ENCODE assay signal across 1 cellular context in the genomic region with DNA sequence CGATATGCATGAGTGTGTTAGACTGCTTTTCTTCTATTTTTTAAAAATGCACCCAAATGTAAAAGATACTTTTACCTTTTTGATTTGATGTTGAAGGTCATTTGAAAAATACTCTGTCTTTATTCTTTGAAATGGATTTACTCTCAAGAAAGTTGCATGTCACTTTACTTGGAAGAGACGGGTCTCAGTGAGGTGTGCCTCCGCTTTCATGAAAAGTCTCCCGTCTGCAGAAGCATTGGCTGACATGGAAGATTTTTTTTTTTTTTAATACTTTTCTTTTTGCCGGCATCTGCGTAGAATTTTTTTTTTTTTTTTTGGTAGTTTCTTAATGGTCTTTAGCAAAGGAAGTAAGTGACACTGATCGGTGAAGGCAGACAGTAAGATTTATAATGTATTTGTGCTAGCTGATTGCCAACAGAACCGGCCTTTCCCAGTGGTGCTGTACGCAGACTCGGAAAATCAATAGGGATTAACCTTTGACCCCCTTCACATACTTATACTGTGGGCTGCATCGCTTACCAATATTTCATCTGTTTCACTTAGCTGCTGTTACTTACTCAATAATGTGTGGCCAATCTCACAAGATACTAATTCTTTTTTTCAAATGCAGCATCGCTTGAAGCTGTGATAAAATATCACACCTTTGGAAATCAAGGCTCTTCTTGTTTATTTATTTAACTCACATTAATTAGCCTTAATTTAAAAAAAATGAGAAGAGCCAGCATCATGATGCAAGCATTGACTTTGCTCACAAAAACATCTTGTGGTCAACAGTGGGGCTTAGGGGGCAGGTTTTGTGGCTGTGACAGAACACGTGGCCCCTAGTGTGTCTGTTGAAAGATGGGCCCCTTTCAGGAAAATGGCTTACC.
TF ChIP-seq lines count a peak whose summit lies in the region.

No MANE protein-coding gene starts in this region.

TF ChIP-seq in HepG2, 621 proteins besides CTCF, POLR2A, EP300 and RAD21 (continued from another document and continues in another):
- peak; percentile 92 for TF ChIP-seq ZBTB25 (CRISPR knock-in tag; IDR thresholded peaks at IDR 0.05)
- peak; percentile 51; the same call in 1 of the 2 replicates for TF ChIP-seq DMAP1 (CRISPR knock-in tag; IDR thresholded peaks at IDR 0.05)
- peak; percentile 55; the same call in 1 of the 2 replicates for TF ChIP-seq ZFP1 (CRISPR knock-in tag; IDR thresholded peaks at IDR 0.05)
- TF ChIP-seq ZNF512B (CRISPR knock-in tag; IDR thresholded peaks at IDR 0.05; ENCODE audit: borderline replicate concordance), result peak; percentile 91; the same call in 1 of the 2 replicates
- peak; percentile 43 for TF ChIP-seq FOXO1 (CRISPR knock-in tag; IDR thresholded peaks at IDR 0.05)
- TF ChIP-seq ZNF326 (CRISPR knock-in tag; IDR thresholded peaks at IDR 0.05; ENCODE audit: borderline replicate concordance), result no peak
- TF ChIP-seq, protein P1, sequence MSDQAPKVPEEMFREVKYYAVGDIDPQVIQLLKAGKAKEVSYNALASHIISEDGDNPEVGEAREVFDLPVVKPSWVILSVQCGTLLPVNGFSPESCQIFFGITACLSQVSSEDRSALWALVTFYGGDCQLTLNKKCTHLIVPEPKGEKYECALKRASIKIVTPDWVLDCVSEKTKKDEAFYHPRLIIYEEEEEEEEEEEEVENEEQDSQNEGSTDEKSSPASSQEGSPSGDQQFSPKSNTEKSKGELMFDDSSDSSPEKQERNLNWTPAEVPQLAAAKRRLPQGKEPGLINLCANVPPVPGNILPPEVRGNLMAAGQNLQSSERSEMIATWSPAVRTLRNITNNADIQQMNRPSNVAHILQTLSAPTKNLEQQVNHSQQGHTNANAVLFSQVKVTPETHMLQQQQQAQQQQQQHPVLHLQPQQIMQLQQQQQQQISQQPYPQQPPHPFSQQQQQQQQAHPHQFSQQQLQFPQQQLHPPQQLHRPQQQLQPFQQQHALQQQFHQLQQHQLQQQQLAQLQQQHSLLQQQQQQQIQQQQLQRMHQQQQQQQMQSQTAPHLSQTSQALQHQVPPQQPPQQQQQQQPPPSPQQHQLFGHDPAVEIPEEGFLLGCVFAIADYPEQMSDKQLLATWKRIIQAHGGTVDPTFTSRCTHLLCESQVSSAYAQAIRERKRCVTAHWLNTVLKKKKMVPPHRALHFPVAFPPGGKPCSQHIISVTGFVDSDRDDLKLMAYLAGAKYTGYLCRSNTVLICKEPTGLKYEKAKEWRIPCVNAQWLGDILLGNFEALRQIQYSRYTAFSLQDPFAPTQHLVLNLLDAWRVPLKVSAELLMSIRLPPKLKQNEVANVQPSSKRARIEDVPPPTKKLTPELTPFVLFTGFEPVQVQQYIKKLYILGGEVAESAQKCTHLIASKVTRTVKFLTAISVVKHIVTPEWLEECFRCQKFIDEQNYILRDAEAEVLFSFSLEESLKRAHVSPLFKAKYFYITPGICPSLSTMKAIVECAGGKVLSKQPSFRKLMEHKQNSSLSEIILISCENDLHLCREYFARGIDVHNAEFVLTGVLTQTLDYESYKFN (CRISPR knock-in tag; conservative IDR thresholded peaks at IDR 0.05), result peak; percentile 95
- peak; percentile 9; the same call in 1 of the 2 replicates for TF ChIP-seq ZNF556 (CRISPR knock-in tag; IDR thresholded peaks at IDR 0.05; ENCODE audit: borderline replicate concordance)
- no peak for TF ChIP-seq ZNF552 (CRISPR knock-in tag; IDR thresholded peaks at IDR 0.05; ENCODE audit: borderline replicate concordance)
- no peak for TF ChIP-seq XRCC5 (optimal IDR thresholded peaks at IDR 0.05; ENCODE audit: low read length)
- peak; percentile 73; the same call in 1 of the 2 replicates for TF ChIP-seq ZNF264 (CRISPR knock-in tag; IDR thresholded peaks at IDR 0.05)
- TF ChIP-seq ISL2 (CRISPR knock-in tag; IDR thresholded peaks at IDR 0.05), result peak; percentile 94
- peak; percentile 95 for TF ChIP-seq ASH2L (IDR thresholded peaks at IDR 0.05; ENCODE audit: insufficient read length, low read depth, low read length)
- peak; percentile 44; the same call in 1 of the 2 replicates for TF ChIP-seq TFE3 (CRISPR knock-in tag; IDR thresholded peaks at IDR 0.05)
- TF ChIP-seq PAX8 (CRISPR knock-in tag; IDR thresholded peaks at IDR 0.05; ENCODE audit: borderline replicate concordance), result no peak
- TF ChIP-seq ZBTB7B (CRISPR knock-in tag; IDR thresholded peaks at IDR 0.05), result peak; percentile 79
- 0 out of 2 replicates have a peak, but pooled peaks have one; percentile 38 for TF ChIP-seq ZNF605 (CRISPR knock-in tag; IDR thresholded peaks at IDR 0.05)
- TF ChIP-seq ZNF83 (CRISPR knock-in tag; IDR thresholded peaks at IDR 0.05; ENCODE audit: borderline replicate concordance), result no peak
- no peak for TF ChIP-seq ZC3H4 (CRISPR knock-in tag; IDR thresholded peaks at IDR 0.05; ENCODE audit: borderline replicate concordance)
- TF ChIP-seq, protein P2, sequence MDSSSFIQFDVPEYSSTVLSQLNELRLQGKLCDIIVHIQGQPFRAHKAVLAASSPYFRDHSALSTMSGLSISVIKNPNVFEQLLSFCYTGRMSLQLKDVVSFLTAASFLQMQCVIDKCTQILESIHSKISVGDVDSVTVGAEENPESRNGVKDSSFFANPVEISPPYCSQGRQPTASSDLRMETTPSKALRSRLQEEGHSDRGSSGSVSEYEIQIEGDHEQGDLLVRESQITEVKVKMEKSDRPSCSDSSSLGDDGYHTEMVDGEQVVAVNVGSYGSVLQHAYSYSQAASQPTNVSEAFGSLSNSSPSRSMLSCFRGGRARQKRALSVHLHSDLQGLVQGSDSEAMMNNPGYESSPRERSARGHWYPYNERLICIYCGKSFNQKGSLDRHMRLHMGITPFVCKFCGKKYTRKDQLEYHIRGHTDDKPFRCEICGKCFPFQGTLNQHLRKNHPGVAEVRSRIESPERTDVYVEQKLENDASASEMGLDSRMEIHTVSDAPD (CRISPR knock-in tag; IDR thresholded peaks at IDR 0.05), result 0 out of 2 replicates have a peak, but pooled peaks have one; percentile 59
- TF ChIP-seq RARA (CRISPR knock-in tag; IDR thresholded peaks at IDR 0.05), result peak; percentile 70
- TF ChIP-seq CCDC6 (CRISPR knock-in tag; IDR thresholded peaks at IDR 0.05), result peak; percentile 61; the same call in 1 of the 2 replicates
- TF ChIP-seq, protein P3, sequence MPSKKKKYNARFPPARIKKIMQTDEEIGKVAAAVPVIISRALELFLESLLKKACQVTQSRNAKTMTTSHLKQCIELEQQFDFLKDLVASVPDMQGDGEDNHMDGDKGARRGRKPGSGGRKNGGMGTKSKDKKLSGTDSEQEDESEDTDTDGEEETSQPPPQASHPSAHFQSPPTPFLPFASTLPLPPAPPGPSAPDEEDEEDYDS (CRISPR knock-in tag; IDR thresholded peaks at IDR 0.05), result peak; percentile 53; the same call in 1 of the 2 replicates
- TF ChIP-seq SPEN (CRISPR knock-in tag; IDR thresholded peaks at IDR 0.05; ENCODE audit: low read depth), result peak; percentile 48; the same call in 1 of the 2 replicates
- 0 out of 2 replicates have a peak, but pooled peaks have one; percentile 53 for TF ChIP-seq ZNF441 (CRISPR knock-in tag; IDR thresholded peaks at IDR 0.05; ENCODE audit: borderline replicate concordance)
- TF ChIP-seq MAF1 (CRISPR knock-in tag; IDR thresholded peaks at IDR 0.05; ENCODE audit: borderline replicate concordance), result no peak
- peak; percentile 93 for TF ChIP-seq PPARG (CRISPR knock-in tag; conservative IDR thresholded peaks at IDR 0.05)
- TF ChIP-seq PRMT3 (CRISPR knock-in tag; IDR thresholded peaks at IDR 0.05; ENCODE audit: borderline replicate concordance, low read depth), result no peak
- 0 out of 2 replicates have a peak, but pooled peaks have one; percentile 44 for TF ChIP-seq ZBED4 (CRISPR knock-in tag; IDR thresholded peaks at IDR 0.05; ENCODE audit: borderline replicate concordance)
- TF ChIP-seq ZNF609 (CRISPR knock-in tag; IDR thresholded peaks at IDR 0.05; ENCODE audit: borderline replicate concordance), result peak; percentile 64; the same call in 1 of the 2 replicates
